ENCODE assay signal across 1 cellular context in the genomic region with DNA sequence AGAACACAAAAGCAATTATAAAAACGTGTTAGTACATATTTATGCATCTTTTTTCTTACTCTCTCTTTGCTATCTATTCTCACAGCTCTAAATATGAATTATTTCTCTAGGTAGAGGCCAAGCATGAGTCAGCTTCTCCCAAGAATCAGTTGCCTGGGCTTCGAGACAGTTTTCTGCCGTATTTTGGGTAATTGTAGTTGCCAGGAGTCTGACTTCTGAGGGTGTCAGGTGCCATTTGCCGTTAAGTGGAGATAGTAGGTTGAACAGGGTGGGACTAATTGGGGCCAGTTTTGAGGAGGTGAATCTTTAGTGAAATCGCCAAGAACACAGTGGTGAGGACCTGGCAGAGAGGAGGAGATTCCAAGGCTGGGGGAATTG.
TF ChIP-seq lines count a peak whose summit lies in the region.

No MANE protein-coding gene starts in this region.

TF ChIP-seq in HepG2, 621 proteins besides CTCF, POLR2A, EP300 and RAD21:
- TF ChIP-seq, protein P1, sequence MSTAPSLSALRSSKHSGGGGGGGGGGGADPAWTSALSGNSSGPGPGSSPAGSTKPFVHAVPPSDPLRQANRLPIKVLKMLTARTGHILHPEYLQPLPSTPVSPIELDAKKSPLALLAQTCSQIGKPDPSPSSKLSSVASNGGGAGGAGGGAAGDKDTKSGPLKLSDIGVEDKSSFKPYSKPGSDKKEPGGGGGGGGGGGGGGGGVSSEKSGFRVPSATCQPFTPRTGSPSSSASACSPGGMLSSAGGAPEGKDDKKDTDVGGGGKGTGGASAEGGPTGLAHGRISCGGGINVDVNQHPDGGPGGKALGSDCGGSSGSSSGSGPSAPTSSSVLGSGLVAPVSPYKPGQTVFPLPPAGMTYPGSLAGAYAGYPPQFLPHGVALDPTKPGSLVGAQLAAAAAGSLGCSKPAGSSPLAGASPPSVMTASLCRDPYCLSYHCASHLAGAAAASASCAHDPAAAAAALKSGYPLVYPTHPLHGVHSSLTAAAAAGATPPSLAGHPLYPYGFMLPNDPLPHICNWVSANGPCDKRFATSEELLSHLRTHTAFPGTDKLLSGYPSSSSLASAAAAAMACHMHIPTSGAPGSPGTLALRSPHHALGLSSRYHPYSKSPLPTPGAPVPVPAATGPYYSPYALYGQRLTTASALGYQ (CRISPR knock-in tag; IDR thresholded peaks at IDR 0.05), result no peak
- no peak for TF ChIP-seq ZNF589 (CRISPR knock-in tag; conservative IDR thresholded peaks at IDR 0.05)
- TF ChIP-seq, protein P2, sequence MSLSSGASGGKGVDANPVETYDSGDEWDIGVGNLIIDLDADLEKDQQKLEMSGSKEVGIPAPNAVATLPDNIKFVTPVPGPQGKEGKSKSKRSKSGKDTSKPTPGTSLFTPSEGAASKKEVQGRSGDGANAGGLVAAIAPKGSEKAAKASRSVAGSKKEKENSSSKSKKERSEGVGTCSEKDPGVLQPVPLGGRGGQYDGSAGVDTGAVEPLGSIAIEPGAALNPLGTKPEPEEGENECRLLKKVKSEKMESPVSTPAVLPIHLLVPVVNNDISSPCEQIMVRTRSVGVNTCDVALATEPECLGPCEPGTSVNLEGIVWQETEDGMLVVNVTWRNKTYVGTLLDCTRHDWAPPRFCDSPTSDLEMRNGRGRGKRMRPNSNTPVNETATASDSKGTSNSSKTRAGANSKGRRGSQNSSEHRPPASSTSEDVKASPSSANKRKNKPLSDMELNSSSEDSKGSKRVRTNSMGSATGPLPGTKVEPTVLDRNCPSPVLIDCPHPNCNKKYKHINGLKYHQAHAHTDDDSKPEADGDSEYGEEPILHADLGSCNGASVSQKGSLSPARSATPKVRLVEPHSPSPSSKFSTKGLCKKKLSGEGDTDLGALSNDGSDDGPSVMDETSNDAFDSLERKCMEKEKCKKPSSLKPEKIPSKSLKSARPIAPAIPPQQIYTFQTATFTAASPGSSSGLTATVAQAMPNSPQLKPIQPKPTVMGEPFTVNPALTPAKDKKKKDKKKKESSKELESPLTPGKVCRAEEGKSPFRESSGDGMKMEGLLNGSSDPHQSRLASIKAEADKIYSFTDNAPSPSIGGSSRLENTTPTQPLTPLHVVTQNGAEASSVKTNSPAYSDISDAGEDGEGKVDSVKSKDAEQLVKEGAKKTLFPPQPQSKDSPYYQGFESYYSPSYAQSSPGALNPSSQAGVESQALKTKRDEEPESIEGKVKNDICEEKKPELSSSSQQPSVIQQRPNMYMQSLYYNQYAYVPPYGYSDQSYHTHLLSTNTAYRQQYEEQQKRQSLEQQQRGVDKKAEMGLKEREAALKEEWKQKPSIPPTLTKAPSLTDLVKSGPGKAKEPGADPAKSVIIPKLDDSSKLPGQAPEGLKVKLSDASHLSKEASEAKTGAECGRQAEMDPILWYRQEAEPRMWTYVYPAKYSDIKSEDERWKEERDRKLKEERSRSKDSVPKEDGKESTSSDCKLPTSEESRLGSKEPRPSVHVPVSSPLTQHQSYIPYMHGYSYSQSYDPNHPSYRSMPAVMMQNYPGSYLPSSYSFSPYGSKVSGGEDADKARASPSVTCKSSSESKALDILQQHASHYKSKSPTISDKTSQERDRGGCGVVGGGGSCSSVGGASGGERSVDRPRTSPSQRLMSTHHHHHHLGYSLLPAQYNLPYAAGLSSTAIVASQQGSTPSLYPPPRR (CRISPR knock-in tag; IDR thresholded peaks at IDR 0.05; ENCODE audit: borderline replicate concordance), result no peak
- no peak for TF ChIP-seq PAF1 (CRISPR knock-in tag; IDR thresholded peaks at IDR 0.05)
- TF ChIP-seq BRD4 (CRISPR knock-in tag; IDR thresholded peaks at IDR 0.05), result no peak
- no peak for TF ChIP-seq MXD4 (CRISPR knock-in tag; IDR thresholded peaks at IDR 0.05)
- TF ChIP-seq ELF1 (CRISPR knock-in tag; IDR thresholded peaks at IDR 0.05), result no peak
- TF ChIP-seq CCAR2 (optimal IDR thresholded peaks at IDR 0.05; ENCODE audit: low read depth, low read length), result no peak
- no peak for TF ChIP-seq ZNF451 (CRISPR knock-in tag; IDR thresholded peaks at IDR 0.05)
- TF ChIP-seq MATR3 (CRISPR knock-in tag; IDR thresholded peaks at IDR 0.05), result no peak
- TF ChIP-seq POLR2G (IDR thresholded peaks at IDR 0.05; ENCODE audit: low read depth, low read length), result no peak
- no peak for TF ChIP-seq HES4 (CRISPR knock-in tag; IDR thresholded peaks at IDR 0.05; ENCODE audit: borderline replicate concordance)
- TF ChIP-seq, protein P3, sequence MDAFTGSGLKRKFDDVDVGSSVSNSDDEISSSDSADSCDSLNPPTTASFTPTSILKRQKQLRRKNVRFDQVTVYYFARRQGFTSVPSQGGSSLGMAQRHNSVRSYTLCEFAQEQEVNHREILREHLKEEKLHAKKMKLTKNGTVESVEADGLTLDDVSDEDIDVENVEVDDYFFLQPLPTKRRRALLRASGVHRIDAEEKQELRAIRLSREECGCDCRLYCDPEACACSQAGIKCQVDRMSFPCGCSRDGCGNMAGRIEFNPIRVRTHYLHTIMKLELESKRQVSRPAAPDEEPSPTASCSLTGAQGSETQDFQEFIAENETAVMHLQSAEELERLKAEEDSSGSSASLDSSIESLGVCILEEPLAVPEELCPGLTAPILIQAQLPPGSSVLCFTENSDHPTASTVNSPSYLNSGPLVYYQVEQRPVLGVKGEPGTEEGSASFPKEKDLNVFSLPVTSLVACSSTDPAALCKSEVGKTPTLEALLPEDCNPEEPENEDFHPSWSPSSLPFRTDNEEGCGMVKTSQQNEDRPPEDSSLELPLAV (CRISPR knock-in tag; conservative IDR thresholded peaks at IDR 0.05; ENCODE audit: low read depth), result no peak
- TF ChIP-seq ZNF136 (CRISPR knock-in tag; IDR thresholded peaks at IDR 0.05; ENCODE audit: low read depth), result no peak
- no peak for TF ChIP-seq HHEX (CRISPR knock-in tag; IDR thresholded peaks at IDR 0.05)
- TF ChIP-seq, protein P4, sequence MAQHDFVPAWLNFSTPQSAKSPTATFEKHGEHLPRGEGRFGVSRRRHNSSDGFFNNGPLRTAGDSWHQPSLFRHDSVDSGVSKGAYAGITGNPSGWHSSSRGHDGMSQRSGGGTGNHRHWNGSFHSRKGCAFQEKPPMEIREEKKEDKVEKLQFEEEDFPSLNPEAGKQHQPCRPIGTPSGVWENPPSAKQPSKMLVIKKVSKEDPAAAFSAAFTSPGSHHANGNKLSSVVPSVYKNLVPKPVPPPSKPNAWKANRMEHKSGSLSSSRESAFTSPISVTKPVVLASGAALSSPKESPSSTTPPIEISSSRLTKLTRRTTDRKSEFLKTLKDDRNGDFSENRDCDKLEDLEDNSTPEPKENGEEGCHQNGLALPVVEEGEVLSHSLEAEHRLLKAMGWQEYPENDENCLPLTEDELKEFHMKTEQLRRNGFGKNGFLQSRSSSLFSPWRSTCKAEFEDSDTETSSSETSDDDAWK (CRISPR knock-in tag; IDR thresholded peaks at IDR 0.05), result no peak
- no peak for TF ChIP-seq AHR (CRISPR knock-in tag; IDR thresholded peaks at IDR 0.05)
- TF ChIP-seq, protein P5, sequence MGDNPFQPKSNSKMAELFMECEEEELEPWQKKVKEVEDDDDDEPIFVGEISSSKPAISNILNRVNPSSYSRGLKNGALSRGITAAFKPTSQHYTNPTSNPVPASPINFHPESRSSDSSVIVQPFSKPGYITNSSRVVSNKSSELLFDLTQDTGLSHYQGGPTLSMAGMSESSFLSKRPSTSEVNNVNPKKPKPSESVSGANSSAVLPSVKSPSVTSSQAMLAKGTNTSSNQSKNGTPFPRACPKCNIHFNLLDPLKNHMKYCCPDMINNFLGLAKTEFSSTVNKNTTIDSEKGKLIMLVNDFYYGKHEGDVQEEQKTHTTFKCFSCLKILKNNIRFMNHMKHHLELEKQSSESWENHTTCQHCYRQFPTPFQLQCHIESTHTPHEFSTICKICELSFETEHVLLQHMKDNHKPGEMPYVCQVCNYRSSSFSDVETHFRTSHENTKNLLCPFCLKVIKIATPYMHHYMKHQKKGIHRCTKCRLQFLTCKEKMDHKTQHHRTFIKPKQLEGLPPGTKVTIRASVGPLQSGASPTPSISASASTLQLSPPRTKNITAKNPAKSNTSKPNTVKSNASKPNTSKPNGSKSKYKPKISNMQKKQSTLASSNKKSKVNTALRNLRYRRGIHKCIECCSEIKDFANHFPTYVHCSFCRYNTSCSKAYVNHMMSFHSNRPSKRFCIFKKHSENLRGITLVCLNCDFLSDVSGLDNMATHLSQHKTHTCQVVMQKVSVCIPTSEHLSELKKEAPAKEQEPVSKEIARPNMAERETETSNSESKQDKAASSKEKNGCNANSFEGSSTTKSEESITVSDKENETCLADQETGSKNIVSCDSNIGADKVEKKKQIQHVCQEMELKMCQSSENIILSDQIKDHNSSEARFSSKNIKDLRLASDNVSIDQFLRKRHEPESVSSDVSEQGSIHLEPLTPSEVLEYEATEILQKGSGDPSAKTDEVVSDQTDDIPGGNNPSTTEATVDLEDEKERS (CRISPR knock-in tag; IDR thresholded peaks at IDR 0.05), result no peak
- TF ChIP-seq ATF7 (IDR thresholded peaks at IDR 0.05), result no peak
- no peak for TF ChIP-seq ATF7 (CRISPR knock-in tag; IDR thresholded peaks at IDR 0.05)
- no peak for TF ChIP-seq ETV6 (CRISPR knock-in tag; conservative IDR thresholded peaks at IDR 0.05)
